24 cellular contexts compared by ENCODE assay signal in the genomic region with DNA sequence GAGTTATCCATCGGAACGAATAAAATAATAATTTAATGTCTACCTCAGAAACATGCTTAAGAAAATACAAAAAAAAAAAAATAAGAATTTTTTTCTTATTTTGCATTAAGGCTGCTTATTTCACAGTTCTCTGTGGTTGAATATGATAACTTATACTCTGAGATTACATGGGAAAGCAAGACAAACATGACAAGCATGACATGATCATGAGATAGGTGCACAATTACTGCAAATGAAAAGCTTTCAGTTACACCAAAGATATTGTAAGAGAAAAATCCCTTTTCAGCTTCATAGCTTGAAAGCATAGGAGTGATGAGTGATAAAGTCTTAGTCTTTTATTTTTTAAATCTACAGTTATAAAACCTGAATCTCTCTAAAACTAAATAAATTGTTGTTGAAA.
DNase-seq lines count a peak whose midpoint lies in the region; ATAC-seq and TF ChIP-seq lines count a peak whose summit lies in the region.
"Had no signal": no experiment of that assay in that cellular context is flagged by ENCODE, and none has a peak within 500 bp of the region (broad histone marks: within the 10 kb centered on the region; RNA-seq: fewer than 3 reads in every experiment).

No MANE protein-coding gene starts in this region.

- H3K4me3 ChIP-seq in SK-N-SH (ENCODE audit: low read depth in 2 of 2, low read length in 1 of 2), result no peak overlapping the region
- H3K4me3 ChIP-seq in SU-DHL-6 (ENCODE audit: insufficient read depth, low read length, poor library complexity, severe bottlenecking), result no peak overlapping the region
- H3K4me3 ChIP-seq in neural cell (ENCODE audit: low read length), result no peak overlapping the region
- H3K4me3 ChIP-seq: A549; BLaER1 treated with 17β-estradiol and CSF1 and Interleukin-3, amounts not matched to agents 10 nM and 100 nM; GM12878 had no signal

- H3K27me3 ChIP-seq in SK-N-SH (ENCODE audit: insufficient read depth) (no peaks in the 10 kb centered on the region), SU-DHL-6 (ENCODE audit: low read length) (no peaks in the 10 kb centered on the region), neural cell (ENCODE audit: insufficient read depth, low read depth, low read length) (no peaks in the 10 kb centered on the region)
- H3K27me3 ChIP-seq: BLaER1 treated with 17β-estradiol and CSF1 and Interleukin-3, amounts not matched to agents 10 nM and 100 nM had no signal

- no peak overlapping the region for H3K9ac ChIP-seq in SK-N-SH
- H3K9ac ChIP-seq in SU-DHL-6 (ENCODE audit: low read length), result no peak overlapping the region
- H3K9ac ChIP-seq in neural cell (ENCODE audit: low read length), result no peak overlapping the region
- H3K9ac ChIP-seq: BLaER1 treated with 17β-estradiol and CSF1 and Interleukin-3, amounts not matched to agents 10 nM and 100 nM had no signal

- no peak for TF ChIP-seq EP300 in SK-N-SH (IDR thresholded peaks at IDR 0.05; ENCODE audit: borderline replicate concordance in 1 of 2, low read depth in 1 of 2, low read length in 1 of 2)
- TF ChIP-seq EP300 in neural cell (conservative IDR thresholded peaks at IDR 0.05; ENCODE audit: poor library complexity, severe bottlenecking), result peak; percentile 89

- TF ChIP-seq CTCF in SK-N-SH (IDR thresholded peaks at IDR 0.05) (no peak), SU-DHL-6 (IDR thresholded peaks at IDR 0.05; ENCODE audit: insufficient read depth, low read length, poor library complexity, severe bottlenecking) (no peak), neural cell (IDR thresholded peaks at IDR 0.05; ENCODE audit: poor library complexity, severe bottlenecking) (no peak)
- TF ChIP-seq CTCF in activated CD8-positive, alpha-beta T cell treated with anti-CD3 and anti-CD28 coated beads for 36 hours (IDR thresholded peaks at IDR 0.05), result no peak

- H3K4me1 ChIP-seq in SK-N-SH (ENCODE audit: control insufficient read depth in 1 of 2, insufficient read depth in 2 of 2, low read depth in 1 of 2, low read length in 1 of 2), result no peaks in the 10 kb centered on the region; a peak in 1 of 4 replicates
- H3K4me1 ChIP-seq: A549; BLaER1 treated with 17β-estradiol and CSF1 and Interleukin-3, amounts not matched to agents 10 nM and 100 nM; Caco-2 had no signal

- no peaks in the 10 kb centered on the region for H3K36me3 ChIP-seq in SK-N-SH (replicated peaks in 1 of 2; ENCODE audit: control insufficient read depth in 1 of 2, insufficient read depth in 2 of 2, low read length in 1 of 2)
- H3K36me3 ChIP-seq in SU-DHL-6 (ENCODE audit: low read length), result no peaks in the 10 kb centered on the region
- H3K36me3 ChIP-seq in neural cell (ENCODE audit: insufficient read depth, low read length), result no peaks in the 10 kb centered on the region
- H3K36me3 ChIP-seq: BLaER1 treated with 17β-estradiol and CSF1 and Interleukin-3, amounts not matched to agents 10 nM and 100 nM had no signal

- DNase-seq in SK-N-SH, result no peak
- DNase-seq in activated CD8-positive, alpha-beta T cell treated with anti-CD3 and anti-CD28 coated beads, Interleukin-2, amount 10 ng/mL, durations not matched to agents 7 days and 5 days, result no peak
- no peak for DNase-seq in activated CD8-positive, alpha-beta T cell treated with anti-CD3 and anti-CD28 coated beads for 36 hours
- DNase-seq: AML-193; Caco-2; Calu3; CD4-positive, alpha-beta T cell; CD8-positive, alpha-beta T cell; DMS 273 treated with DMSO at 0.1 percent for 48 hours; DMS153; DMS53; DMS79; DND-41; EL; GDM1 had no signal

- H3K4me2 ChIP-seq in SK-N-SH, result no peak overlapping the region
- no peak overlapping the region for H3K4me2 ChIP-seq in SU-DHL-6 (ENCODE audit: low read depth, low read length, poor library complexity, severe bottlenecking)
- H3K4me2 ChIP-seq in neural cell (ENCODE audit: low read length), result peak overlapping the region; percentile 45
- H3K4me2 ChIP-seq: A549; BLaER1 treated with 17β-estradiol and CSF1 and Interleukin-3, amounts not matched to agents 10 nM and 100 nM had no signal

- no peak overlapping the region for H3K27ac Mint-ChIP-seq in activated CD8-positive, alpha-beta T cell treated with anti-CD3 and anti-CD28 coated beads, Interleukin-2, amount 10 ng/mL, durations not matched to agents 7 days and 5 days
- H3K27ac Mint-ChIP-seq in activated CD8-positive, alpha-beta T cell treated with anti-CD3 and anti-CD28 coated beads for 36 hours, result no peak overlapping the region
- H3K27ac Mint-ChIP-seq: B cell; CD4-positive, alpha-beta T cell; CD8-positive, alpha-beta T cell had no signal

- H3K9me3 Mint-ChIP-seq in activated CD8-positive, alpha-beta T cell treated with anti-CD3 and anti-CD28 coated beads, Interleukin-2, amount 10 ng/mL, durations not matched to agents 7 days and 5 days (ENCODE audit: insufficient read depth), result no peaks in the 10 kb centered on the region
- H3K9me3 Mint-ChIP-seq in activated CD8-positive, alpha-beta T cell treated with anti-CD3 and anti-CD28 coated beads for 36 hours, result peaks cover 20% of the 10 kb centered on the region
- H3K9me3 Mint-ChIP-seq: CD4-positive, alpha-beta T cell had no signal

- intact Hi-C loops in activated CD8-positive, alpha-beta T cell treated with anti-CD3 and anti-CD28 coated beads for 36 hours (cut with micrococcal nuclease), result no loop called here

- no peaks in the 10 kb centered on the region for H3K36me3 Mint-ChIP-seq in activated CD8-positive, alpha-beta T cell treated with anti-CD3 and anti-CD28 coated beads, Interleukin-2, amount 10 ng/mL, durations not matched to agents 7 days and 5 days (ENCODE audit: low read depth)
- H3K36me3 Mint-ChIP-seq in activated CD8-positive, alpha-beta T cell treated with anti-CD3 and anti-CD28 coated beads for 36 hours (ENCODE audit: low read depth), result no peaks in the 10 kb centered on the region
- H3K36me3 Mint-ChIP-seq: CD8-positive, alpha-beta T cell had no signal

- TF ChIP-seq RAD21 in SK-N-SH (IDR thresholded peaks at IDR 0.05; ENCODE audit: low read length) (no peak), neural cell (conservative IDR thresholded peaks at IDR 0.05) (peak; percentile 10)

- H3K27me3 Mint-ChIP-seq in activated CD8-positive, alpha-beta T cell treated with anti-CD3 and anti-CD28 coated beads, Interleukin-2, amount 10 ng/mL, durations not matched to agents 7 days and 5 days (ENCODE audit: low read depth), result no peaks in the 10 kb centered on the region
- no peaks in the 10 kb centered on the region for H3K27me3 Mint-ChIP-seq in activated CD8-positive, alpha-beta T cell treated with anti-CD3 and anti-CD28 coated beads for 36 hours
- H3K27me3 Mint-ChIP-seq: B cell; CD4-positive, alpha-beta T cell had no signal

- WGBS in SK-N-SH (ENCODE audit: low lambda C conversion rate), result 91% methylated on average over 2 of the region's 2 CpGs

- H3K79me2 ChIP-seq in SK-N-SH (ENCODE audit: insufficient read depth) (no peaks in the 10 kb centered on the region), SU-DHL-6 (ENCODE audit: insufficient read depth, low read length) (no peaks in the 10 kb centered on the region), neural cell (replicated peaks; ENCODE audit: insufficient read depth, low read length) (no peaks in the 10 kb centered on the region)

- H4K20me1 ChIP-seq in SK-N-SH (ENCODE audit: insufficient read depth) (no peaks in the 10 kb centered on the region), SU-DHL-6 (ENCODE audit: low read depth, low read length) (no peaks in the 10 kb centered on the region), neural cell (ENCODE audit: insufficient read depth) (no peaks in the 10 kb centered on the region)
- H4K20me1 ChIP-seq: BLaER1 treated with 17β-estradiol and CSF1 and Interleukin-3, amounts not matched to agents 10 nM and 100 nM had no signal

- H3K4me3 Mint-ChIP-seq in activated CD8-positive, alpha-beta T cell treated with anti-CD3 and anti-CD28 coated beads, Interleukin-2, amount 10 ng/mL, durations not matched to agents 7 days and 5 days, result no peak overlapping the region
- no peak overlapping the region for H3K4me3 Mint-ChIP-seq in activated CD8-positive, alpha-beta T cell treated with anti-CD3 and anti-CD28 coated beads for 36 hours
- H3K4me3 Mint-ChIP-seq: B cell; CD4-positive, alpha-beta T cell; CD8-positive, alpha-beta T cell had no signal

- H3K9me3 ChIP-seq in SK-N-SH (no peaks in the 10 kb centered on the region), SU-DHL-6 (ENCODE audit: insufficient read depth, low read length) (no peaks in the 10 kb centered on the region), neural cell (ENCODE audit: low read length) (no peaks in the 10 kb centered on the region)
- H3K9me3 ChIP-seq: A549; BLaER1 treated with 17β-estradiol and CSF1 and Interleukin-3, amounts not matched to agents 10 nM and 100 nM; Caco-2 had no signal

- H2AFZ ChIP-seq in SK-N-SH (ENCODE audit: low read depth), result peak overlapping the region; percentile 59
- peak overlapping the region; percentile 0 for H2AFZ ChIP-seq in SU-DHL-6 (ENCODE audit: low read depth, low read length, severe bottlenecking)
- H2AFZ ChIP-seq in neural cell (ENCODE audit: low read depth, low read length), result no peak overlapping the region

- CTCF ChIA-PET in SK-N-SH (lab: Yijun Ruan, JAX), result no interaction called here
- CTCF ChIA-PET in activated CD8-positive, alpha-beta T cell treated with anti-CD3 and anti-CD28 coated beads, Interleukin-2, amount 10 ng/mL, durations not matched to agents 7 days and 5 days (lab: Charles Lee), result no interaction called here
- CTCF ChIA-PET in activated CD8-positive, alpha-beta T cell treated with anti-CD3 and anti-CD28 coated beads for 36 hours (lab: Charles Lee), result no interaction called here

- ATAC-seq in SK-N-SH treated with all-trans-retinoic acid at 6 μM for 48 hours, result no peak
- ATAC-seq in activated CD8-positive, alpha-beta T cell treated with anti-CD3 and anti-CD28 coated beads, Interleukin-2, amount 10 ng/mL, durations not matched to agents 7 days and 5 days, result no peak
- ATAC-seq in activated CD8-positive, alpha-beta T cell treated with anti-CD3 and anti-CD28 coated beads for 36 hours, result no peak
- ATAC-seq: A549; CD8-positive, alpha-beta T cell; GM12878 had no signal

- H3K27ac ChIP-seq in SK-N-SH (ENCODE audit: low read depth in 2 of 2, low read length in 1 of 2) (no peak overlapping the region), SU-DHL-6 (ENCODE audit: low read depth, low read length) (no peak overlapping the region), neural cell (ENCODE audit: low read length) (peak overlapping the region; percentile 36)
- H3K27ac ChIP-seq: 22Rv1; A549; BLaER1 treated with 17β-estradiol and CSF1 and Interleukin-3, amounts not matched to agents 10 nM and 100 nM; C4-2B had no signal

- H3K9me2 ChIP-seq in SK-N-SH (no peaks in the 10 kb centered on the region), SU-DHL-6 (replicated peaks; ENCODE audit: insufficient read depth, low read length) (no peaks in the 10 kb centered on the region), neural cell (ENCODE audit: insufficient read depth, low read length) (no peaks in the 10 kb centered on the region)

- H3F3A ChIP-seq in SK-N-SH (replicated peaks; ENCODE audit: insufficient read depth) (peaks cover 7% of the 10 kb centered on the region), SU-DHL-6 (ENCODE audit: insufficient read depth) (no peaks in the 10 kb centered on the region), neural cell (ENCODE audit: insufficient read depth, low read length, poor library complexity, severe bottlenecking) (no peaks in the 10 kb centered on the region)

- no peaks in the 10 kb centered on the region for H3K4me1 Mint-ChIP-seq in activated CD8-positive, alpha-beta T cell treated with anti-CD3 and anti-CD28 coated beads, Interleukin-2, amount 10 ng/mL, durations not matched to agents 7 days and 5 days (ENCODE audit: low read depth)
- H3K4me1 Mint-ChIP-seq in activated CD8-positive, alpha-beta T cell treated with anti-CD3 and anti-CD28 coated beads for 36 hours (ENCODE audit: low read depth), result no peaks in the 10 kb centered on the region
- H3K4me1 Mint-ChIP-seq: B cell had no signal

- POLR2A ChIA-PET in SK-N-SH (lab: Yijun Ruan, JAX), result no interaction called here
- POLR2A ChIA-PET in activated CD8-positive, alpha-beta T cell treated with anti-CD3 and anti-CD28 coated beads, Interleukin-2, amount 10 ng/mL, durations not matched to agents 7 days and 5 days (lab: Charles Lee), result no interaction called here
- POLR2A ChIA-PET in activated CD8-positive, alpha-beta T cell treated with anti-CD3 and anti-CD28 coated beads for 36 hours (lab: Charles Lee), result no interaction called here
